32 cellular contexts compared by ENCODE assay signal in genomic region chr13:90723381-90723780, GRCh38.
"Had no signal": no experiment of that assay in that cellular context is flagged by ENCODE, and none has a peak within 500 bp of the region (broad histone marks: within the 10 kb centered on the region; RNA-seq: fewer than 3 reads in every experiment).

No MANE protein-coding gene starts in this region.

- ATAC-seq: activated CD4-positive, alpha-beta T cell treated with anti-CD3 and anti-CD28 coated beads for 36 hours; activated CD8-positive, alpha-beta memory T cell treated with anti-CD3 and anti-CD28 coated beads, Interleukin-2, amount 10 ng/mL, durations not matched to agents 7 days and 5 days; activated CD8-positive, alpha-beta T cell treated with anti-CD3 and anti-CD28 coated beads, Interleukin-2, amount 10 ng/mL, durations not matched to agents 7 days and 5 days; activated T-helper 17 cell treated with anti-CD3 and anti-CD28 coated beads, Interleukin-2, amount 50 U/mL, for 72 hours; esophagus mucosa; foreskin keratinocyte; gastroesophageal sphincter had no signal

- H3K27ac Mint-ChIP-seq: activated CD4-positive, alpha-beta memory T cell treated with anti-CD3 and anti-CD28 coated beads for 36 hours; activated CD4-positive, alpha-beta T cell treated with anti-CD3 and anti-CD28 coated beads for 36 hours; activated CD4-positive, alpha-beta T cell treated with anti-CD3 and anti-CD28 coated beads, Interleukin-2, amount 10 ng/mL, durations not matched to agents 24 days and 14 days; activated CD8-positive, alpha-beta memory T cell treated with anti-CD3 and anti-CD28 coated beads, Interleukin-2, amount 10 ng/mL, durations not matched to agents 7 days and 5 days; activated CD8-positive, alpha-beta T cell treated with anti-CD3 and anti-CD28 coated beads, Interleukin-2, amount 10 ng/mL, durations not matched to agents 7 days and 5 days; activated naive CD8-positive, alpha-beta T cell; activated T-helper 17 cell treated with anti-CD3 and anti-CD28 coated beads, Interleukin-2, amount 50 U/mL, for 72 hours; brain; dendritic cell treated with granulocyte-macrophage colony-stimulating factor and Interleukin-4, amounts not matched to agents 40 ng/mL and 50 ng/mL, for 4 days; endodermal cell had no signal

- H3K4me1 Mint-ChIP-seq: activated CD4-positive, alpha-beta T cell treated with anti-CD3 and anti-CD28 coated beads for 36 hours; activated CD4-positive, alpha-beta T cell treated with anti-CD3 and anti-CD28 coated beads, Interleukin-2, amount 10 ng/mL, durations not matched to agents 24 days and 14 days; activated CD8-positive, alpha-beta memory T cell treated with anti-CD3 and anti-CD28 coated beads, Interleukin-2, amount 10 ng/mL, durations not matched to agents 7 days and 5 days; activated T-helper 17 cell treated with anti-CD3 and anti-CD28 coated beads, Interleukin-2, amount 50 U/mL, for 72 hours; endodermal cell had no signal

- H3K9me3 Mint-ChIP-seq: activated CD4-positive, alpha-beta T cell treated with anti-CD3 and anti-CD28 coated beads, Interleukin-2, amount 10 ng/mL, durations not matched to agents 24 days and 14 days; brain; endodermal cell had no signal

- H3K27me3 ChIP-seq: breast epithelium, cardiac muscle cell, dorsolateral prefrontal cortex, foreskin keratinocyte, gastroesophageal sphincter had no signal

- H3K9me3 ChIP-seq: breast epithelium, gastroesophageal sphincter had no signal

- H3K27ac ChIP-seq: breast epithelium, cardiac muscle cell, coronary artery, dorsolateral prefrontal cortex, foreskin keratinocyte, gastroesophageal sphincter had no signal

- H3K4me1 ChIP-seq: breast epithelium, foreskin keratinocyte, gastroesophageal sphincter had no signal

- DNase-seq: activated CD4-positive, alpha-beta memory T cell treated with anti-CD3 and anti-CD28 coated beads for 36 hours; activated CD4-positive, alpha-beta T cell treated with anti-CD3 and anti-CD28 coated beads for 36 hours; activated CD4-positive, alpha-beta T cell treated with anti-CD3 and anti-CD28 coated beads, Interleukin-2, amount 10 ng/mL, durations not matched to agents 24 days and 14 days; activated CD4-positive, CD25-positive, alpha-beta regulatory T cell; activated CD4-positive, CD25-positive, alpha-beta regulatory T cell treated with anti-CD3 and anti-CD28 coated beads, Interleukin-2, amount 50 U/mL, for 72 hours; activated CD8-positive, alpha-beta memory T cell treated with anti-CD3 and anti-CD28 coated beads, Interleukin-2, amount 10 ng/mL, durations not matched to agents 7 days and 5 days; activated CD8-positive, alpha-beta memory T cell treated with anti-CD3 and anti-CD28 coated beads, Interleukin-2, amount 50 U/mL, for 4 hours; activated CD8-positive, alpha-beta T cell treated with anti-CD3 and anti-CD28 coated beads, Interleukin-2, amount 10 ng/mL, durations not matched to agents 7 days and 5 days; activated effector memory CD4-positive, alpha-beta T cell treated with Interleukin-2 at 50 U/mL for 16 hours; activated gamma-delta T cell treated with Interleukin-2 at 50 U/mL for 16 hours; activated naive CD4-positive, alpha-beta T cell treated with anti-CD3 and anti-CD28 coated beads, Interleukin-2, amount 50 U/mL, for 16 hours; activated naive CD4-positive, alpha-beta T cell treated with Interleukin-2 at 50 U/mL for 16 hours; activated T-cell treated with anti-CD3 and anti-CD28 coated beads, Interleukin-2, amount 50 U/mL, for 1 hour; amygdala; aorta; central memory CD4-positive, alpha-beta T cell; cerebellar nuclear complex; dorsolateral prefrontal cortex; effector memory CD4-positive, alpha-beta T cell; endodermal cell; foreskin keratinocyte; head of caudate nucleus; T-helper 2 cell had no signal

- H3K36me3 Mint-ChIP-seq: activated CD4-positive, alpha-beta memory T cell treated with anti-CD3 and anti-CD28 coated beads for 36 hours; activated CD8-positive, alpha-beta memory T cell treated with anti-CD3 and anti-CD28 coated beads, Interleukin-2, amount 10 ng/mL, durations not matched to agents 7 days and 5 days; activated naive CD8-positive, alpha-beta T cell; brain had no signal

- H3K27me3 Mint-ChIP-seq: activated CD4-positive, alpha-beta memory T cell treated with anti-CD3 and anti-CD28 coated beads for 36 hours; activated CD4-positive, alpha-beta T cell treated with anti-CD3 and anti-CD28 coated beads for 36 hours; activated CD4-positive, alpha-beta T cell treated with anti-CD3 and anti-CD28 coated beads, Interleukin-2, amount 10 ng/mL, durations not matched to agents 24 days and 14 days; activated CD8-positive, alpha-beta memory T cell treated with anti-CD3 and anti-CD28 coated beads, Interleukin-2, amount 10 ng/mL, durations not matched to agents 7 days and 5 days; activated naive CD8-positive, alpha-beta T cell; activated T-helper 17 cell treated with anti-CD3 and anti-CD28 coated beads, Interleukin-2, amount 50 U/mL, for 72 hours; dendritic cell treated with granulocyte-macrophage colony-stimulating factor and Interleukin-4, amounts not matched to agents 40 ng/mL and 50 ng/mL, for 4 days had no signal

- H3K4me3 Mint-ChIP-seq: activated CD4-positive, alpha-beta memory T cell treated with anti-CD3 and anti-CD28 coated beads for 36 hours; activated CD4-positive, alpha-beta T cell treated with anti-CD3 and anti-CD28 coated beads for 36 hours; activated CD4-positive, alpha-beta T cell treated with anti-CD3 and anti-CD28 coated beads, Interleukin-2, amount 10 ng/mL, durations not matched to agents 24 days and 14 days; activated CD8-positive, alpha-beta memory T cell treated with anti-CD3 and anti-CD28 coated beads, Interleukin-2, amount 10 ng/mL, durations not matched to agents 7 days and 5 days; activated CD8-positive, alpha-beta T cell treated with anti-CD3 and anti-CD28 coated beads, Interleukin-2, amount 10 ng/mL, durations not matched to agents 7 days and 5 days; activated naive CD8-positive, alpha-beta T cell; activated T-helper 17 cell treated with anti-CD3 and anti-CD28 coated beads, Interleukin-2, amount 50 U/mL, for 72 hours; brain; dendritic cell treated with granulocyte-macrophage colony-stimulating factor and Interleukin-4, amounts not matched to agents 40 ng/mL and 50 ng/mL, for 4 days; endodermal cell had no signal

- H3K36me3 ChIP-seq: breast epithelium, cardiac muscle cell, gastroesophageal sphincter had no signal

- H3K4me3 ChIP-seq: breast epithelium, cardiac muscle cell, coronary artery, dorsolateral prefrontal cortex, gastroesophageal sphincter had no signal
